ENCODE assay signal across 8 cellular contexts in genomic region chr12:107319536-107320030, GRCh38.
A peak's percentile ranks its signal among the peaks of the same experiment; 100 is the strongest.
DNase-seq lines count a peak whose midpoint lies in the region; ATAC-seq and TF ChIP-seq lines count a peak whose summit lies in the region.

No MANE protein-coding gene starts in this region.

- no peaks in the 10 kb centered on the region for H3K9me3 Mint-ChIP-seq in activated naive CD4-positive, alpha-beta T cell treated with anti-CD3 and anti-CD28 coated beads, Interleukin-2, amount 50 U/mL, for 24 hours

- DNase-seq in stimulated activated CD4-positive, alpha-beta T cell treated with anti-CD3 and anti-CD28 coated beads, Interleukin-12 subunit alpha, Interleukin-12 subunit beta, amount 100 ng/mL, for 4 hours, result peak; percentile 13
- DNase-seq in stimulated activated CD4-positive, alpha-beta T cell treated with anti-CD3 and anti-CD28 coated beads, Interleukin-2, amount 100 ng/mL, for 48 hours, result no peak
- DNase-seq in kidney tubule cell (ENCODE audit: low spot score) (peak; percentile 30), transverse colon (no peak), NCI-H526 treated with DMSO at 0.1 percent for 48 hours (lab: John Stamatoyannopoulos, UW) (no peak), Kasumi-1 (lab: John Stamatoyannopoulos, UW) (no peak)

- H3K4me1 Mint-ChIP-seq in activated naive CD4-positive, alpha-beta T cell treated with anti-CD3 and anti-CD28 coated beads, Interleukin-2, amount 50 U/mL, for 24 hours, result peaks cover 41% of the 10 kb centered on the region

- no peak overlapping the region for H3K27ac Mint-ChIP-seq in activated naive CD4-positive, alpha-beta T cell treated with anti-CD3 and anti-CD28 coated beads, Interleukin-2, amount 50 U/mL, for 24 hours

- H3K36me3 ChIP-seq in transverse colon, result no peaks in the 10 kb centered on the region

- peaks cover 5 to 34% (median 27%) of the 10 kb centered on the region in 4 donors for H3K4me1 ChIP-seq in transverse colon

- H3K27me3 Mint-ChIP-seq in activated naive CD4-positive, alpha-beta T cell treated with anti-CD3 and anti-CD28 coated beads, Interleukin-2, amount 50 U/mL, for 24 hours, result no peaks in the 10 kb centered on the region

- TF ChIP-seq EP300 in transverse colon (IDR thresholded peaks at IDR 0.05; ENCODE audit: low read depth), result no peak

- no peaks in the 10 kb centered on the region for H3K36me3 Mint-ChIP-seq in activated naive CD4-positive, alpha-beta T cell treated with anti-CD3 and anti-CD28 coated beads, Interleukin-2, amount 50 U/mL, for 24 hours

- no peaks in the 10 kb centered on the region for H3K9me3 ChIP-seq in transverse colon

- H3K27ac ChIP-seq in transverse colon, result no peak overlapping the region

- peak overlapping the region; percentile 95 for H3K4me3 Mint-ChIP-seq in activated naive CD4-positive, alpha-beta T cell treated with anti-CD3 and anti-CD28 coated beads, Interleukin-2, amount 50 U/mL, for 24 hours

- peaks cover 79% of the 10 kb centered on the region for H3K27me3 ChIP-seq in transverse colon

- in situ Hi-C loops in transverse colon (cut with MboI; ENCODE audit: low pct_ligation_motif_present in 1 of 4, low pct_unique_long_range_greater_than_20kb in 1 of 4, low sequenced_read_pairs in 3 of 4), result no loop called here

- TF ChIP-seq CTCF in transverse colon (IDR thresholded peaks at IDR 0.05), result no peak

- no peak for TF ChIP-seq POLR2A in transverse colon (IDR thresholded peaks at IDR 0.05)

- no peak for ATAC-seq in HG02610 (IDR thresholded peaks at IDR 0.05; ENCODE audit: unreplicated experiment)

- H3K4me3 ChIP-seq in transverse colon, result peak overlapping the region in 3 of 4 donors; percentile 35 to 59 (median 42)

- 2% methylated on average over 58 of the region's 60 CpGs; no CpG with 5 or more reads in 1 of the 2 donors for WGBS in transverse colon (ENCODE audit: low coverage in 1 of 2), 2 donors

- intact Hi-C loops in transverse colon (cut with DNase I; ENCODE audit: low total_unique reads), result no loop called here

Comparison
In these comparisons a context has a peak if more than half of its experiments do, and no peak if none do; other contexts are left out.
1. DNase-seq: peak in stimulated activated CD4-positive, alpha-beta T cell treated with anti-CD3 and anti-CD28 coated beads, Interleukin-12 subunit alpha, Interleukin-12 subunit beta, amount 100 ng/mL, for 4 hours (single experiment) and kidney tubule cell (single experiment); none in stimulated activated CD4-positive, alpha-beta T cell treated with anti-CD3 and anti-CD28 coated beads, Interleukin-2, amount 100 ng/mL, for 48 hours (0 of 2), transverse colon (single experiment), NCI-H526 treated with DMSO at 0.1 percent for 48 hours (single experiment) and Kasumi-1 (0 of 2).